In the genomic region with DNA sequence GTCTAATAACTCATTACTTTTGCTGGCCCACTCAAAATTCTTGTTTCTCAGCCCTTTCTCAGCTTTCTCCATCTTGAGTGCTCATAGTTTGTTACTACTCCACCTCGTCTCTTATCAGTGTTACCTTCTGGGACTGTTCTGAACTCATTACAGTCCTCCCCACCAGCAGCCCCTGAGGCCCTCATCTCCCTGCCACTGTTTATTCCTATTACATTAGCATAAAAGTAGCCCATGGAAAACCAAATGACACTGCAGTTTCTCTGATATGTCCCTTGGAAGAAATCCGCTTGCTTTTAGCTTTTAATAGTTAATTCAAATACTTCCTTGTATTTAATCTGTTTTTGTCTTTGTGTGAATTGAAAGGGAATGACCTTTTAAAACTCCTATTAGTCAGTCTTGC, we compare ENCODE assay signal across 1 cellular context.
A peak's percentile ranks its signal among the peaks of the same experiment; 100 is the strongest.
TF ChIP-seq lines count a peak whose summit lies in the region.

No MANE protein-coding gene starts in this region.

TF ChIP-seq in K562, 482 proteins besides CTCF, POLR2A, EP300 and RAD21:
- TF ChIP-seq SMARCE1 (IDR thresholded peaks at IDR 0.05) = peak; percentile 34; the same call in 1 of the 2 replicates
- no peak for TF ChIP-seq RBM22 (IDR thresholded peaks at IDR 0.05; ENCODE audit: low read depth, low read length, poor library complexity, severe bottlenecking)
- no peak for TF ChIP-seq LCOR (CRISPR knock-in tag; IDR thresholded peaks at IDR 0.05)
- TF ChIP-seq, protein P1, sequence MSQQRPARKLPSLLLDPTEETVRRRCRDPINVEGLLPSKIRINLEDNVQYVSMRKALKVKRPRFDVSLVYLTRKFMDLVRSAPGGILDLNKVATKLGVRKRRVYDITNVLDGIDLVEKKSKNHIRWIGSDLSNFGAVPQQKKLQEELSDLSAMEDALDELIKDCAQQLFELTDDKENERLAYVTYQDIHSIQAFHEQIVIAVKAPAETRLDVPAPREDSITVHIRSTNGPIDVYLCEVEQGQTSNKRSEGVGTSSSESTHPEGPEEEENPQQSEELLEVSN (IDR thresholded peaks at IDR 0.05; ENCODE audit: borderline replicate concordance in 1 of 2, extremely low read depth in 1 of 2, insufficient read depth in 1 of 2, insufficient read length in 1 of 2, low read depth in 1 of 2, low read length in 1 of 2, poor library complexity in 1 of 2, severe bottlenecking in 1 of 2) = no peak
- TF ChIP-seq, protein P2, sequence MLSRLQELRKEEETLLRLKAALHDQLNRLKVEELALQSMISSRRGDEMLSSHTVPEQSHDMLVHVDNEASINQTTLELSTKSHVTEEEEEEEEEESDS (CRISPR knock-in tag; IDR thresholded peaks at IDR 0.05) = no peak
- no peak for TF ChIP-seq ARID2 (IDR thresholded peaks at IDR 0.05)
- TF ChIP-seq NFE2 (IDR thresholded peaks at IDR 0.05; ENCODE audit: low read depth) = peak; percentile 74
- peak; percentile 37 for TF ChIP-seq MAFG (tag; conservative IDR thresholded peaks at IDR 0.05)
- peak; percentile 42; the same call in 1 of the 2 replicates for TF ChIP-seq MTA2 (IDR thresholded peaks at IDR 0.05; ENCODE audit: low read depth)
- TF ChIP-seq CCAR2 (IDR thresholded peaks at IDR 0.05; ENCODE audit: low read depth, low read length) = no peak
- peak; percentile 79 for TF ChIP-seq DPF2 (IDR thresholded peaks at IDR 0.05)
- TF ChIP-seq ZNF316 (IDR thresholded peaks at IDR 0.05) = peak; percentile 80
- no peak for TF ChIP-seq MAZ (CRISPR knock-in tag; conservative IDR thresholded peaks at IDR 0.05 in 1 of 2, IDR thresholded peaks at IDR 0.05 in 1 of 2)
- TF ChIP-seq SMARCA4 (IDR thresholded peaks at IDR 0.05) = peak; percentile 68; the same call in 1 of the 2 replicates
- TF ChIP-seq MTA3 (IDR thresholded peaks at IDR 0.05; ENCODE audit: borderline replicate concordance) = 0 out of 2 replicates have a peak, but pooled peaks have one; percentile 33
- no peak for TF ChIP-seq MXI1 (IDR thresholded peaks at IDR 0.05; ENCODE audit: low read depth, low read length)
- no peak for TF ChIP-seq RFX7 (CRISPR knock-in tag; IDR thresholded peaks at IDR 0.05)
- TF ChIP-seq SMAD2 (IDR thresholded peaks at IDR 0.05; ENCODE audit: low read depth, low read length) = no peak
- TF ChIP-seq, protein P3, sequence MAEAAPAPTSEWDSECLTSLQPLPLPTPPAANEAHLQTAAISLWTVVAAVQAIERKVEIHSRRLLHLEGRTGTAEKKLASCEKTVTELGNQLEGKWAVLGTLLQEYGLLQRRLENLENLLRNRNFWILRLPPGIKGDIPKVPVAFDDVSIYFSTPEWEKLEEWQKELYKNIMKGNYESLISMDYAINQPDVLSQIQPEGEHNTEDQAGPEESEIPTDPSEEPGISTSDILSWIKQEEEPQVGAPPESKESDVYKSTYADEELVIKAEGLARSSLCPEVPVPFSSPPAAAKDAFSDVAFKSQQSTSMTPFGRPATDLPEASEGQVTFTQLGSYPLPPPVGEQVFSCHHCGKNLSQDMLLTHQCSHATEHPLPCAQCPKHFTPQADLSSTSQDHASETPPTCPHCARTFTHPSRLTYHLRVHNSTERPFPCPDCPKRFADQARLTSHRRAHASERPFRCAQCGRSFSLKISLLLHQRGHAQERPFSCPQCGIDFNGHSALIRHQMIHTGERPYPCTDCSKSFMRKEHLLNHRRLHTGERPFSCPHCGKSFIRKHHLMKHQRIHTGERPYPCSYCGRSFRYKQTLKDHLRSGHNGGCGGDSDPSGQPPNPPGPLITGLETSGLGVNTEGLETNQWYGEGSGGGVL (CRISPR knock-in tag; IDR thresholded peaks at IDR 0.05) = no peak
- TF ChIP-seq MAFF (IDR thresholded peaks at IDR 0.05; ENCODE audit: low read length) = peak; percentile 18; the same call in 1 of the 2 replicates
- TF ChIP-seq SMARCB1 (IDR thresholded peaks at IDR 0.05; ENCODE audit: insufficient read length, low read depth) = no peak
- no peak for TF ChIP-seq SMAD1 (IDR thresholded peaks at IDR 0.05; ENCODE audit: low read depth, low read length, partially characterized antibody)
- peak; percentile 83 for TF ChIP-seq ARID1B (IDR thresholded peaks at IDR 0.05)
- TF ChIP-seq TAL1 (IDR thresholded peaks at IDR 0.05) = peak; percentile 66
- TF ChIP-seq ZNF263 (CRISPR knock-in tag; IDR thresholded peaks at IDR 0.05; ENCODE audit: borderline replicate concordance) = peak; percentile 89
- TF ChIP-seq PTTG1 (tag; IDR thresholded peaks at IDR 0.05; ENCODE audit: low read depth) = no peak
- peak; percentile 75 for TF ChIP-seq C11orf30 (IDR thresholded peaks at IDR 0.05; ENCODE audit: low read depth)
- no peak for TF ChIP-seq ILK (tag; IDR thresholded peaks at IDR 0.05; ENCODE audit: borderline replicate concordance, low read depth)
- no peak for TF ChIP-seq DIDO1 (tag; IDR thresholded peaks at IDR 0.05; ENCODE audit: low read depth)
- TF ChIP-seq ZNF274 (IDR thresholded peaks at IDR 0.05; ENCODE audit: borderline replicate concordance, low read depth, low read length) = no peak
- TF ChIP-seq KLF1 (tag; IDR thresholded peaks at IDR 0.05) = no peak
- TF ChIP-seq, protein P4, sequence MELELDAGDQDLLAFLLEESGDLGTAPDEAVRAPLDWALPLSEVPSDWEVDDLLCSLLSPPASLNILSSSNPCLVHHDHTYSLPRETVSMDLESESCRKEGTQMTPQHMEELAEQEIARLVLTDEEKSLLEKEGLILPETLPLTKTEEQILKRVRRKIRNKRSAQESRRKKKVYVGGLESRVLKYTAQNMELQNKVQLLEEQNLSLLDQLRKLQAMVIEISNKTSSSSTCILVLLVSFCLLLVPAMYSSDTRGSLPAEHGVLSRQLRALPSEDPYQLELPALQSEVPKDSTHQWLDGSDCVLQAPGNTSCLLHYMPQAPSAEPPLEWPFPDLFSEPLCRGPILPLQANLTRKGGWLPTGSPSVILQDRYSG (tag; conservative IDR thresholded peaks at IDR 0.05; ENCODE audit: low read depth) = no peak
- no peak for TF ChIP-seq PHB (CRISPR knock-in tag; IDR thresholded peaks at IDR 0.05)
- TF ChIP-seq MED1 (CRISPR knock-in tag; IDR thresholded peaks at IDR 0.05; ENCODE audit: borderline replicate concordance) = no peak
- peak; percentile 53 for TF ChIP-seq TEAD4 (IDR thresholded peaks at IDR 0.05; ENCODE audit: low read length)
- no peak for TF ChIP-seq TEAD4 (CRISPR knock-in tag; IDR thresholded peaks at IDR 0.05; ENCODE audit: borderline replicate concordance)
- TF ChIP-seq, protein P5, sequence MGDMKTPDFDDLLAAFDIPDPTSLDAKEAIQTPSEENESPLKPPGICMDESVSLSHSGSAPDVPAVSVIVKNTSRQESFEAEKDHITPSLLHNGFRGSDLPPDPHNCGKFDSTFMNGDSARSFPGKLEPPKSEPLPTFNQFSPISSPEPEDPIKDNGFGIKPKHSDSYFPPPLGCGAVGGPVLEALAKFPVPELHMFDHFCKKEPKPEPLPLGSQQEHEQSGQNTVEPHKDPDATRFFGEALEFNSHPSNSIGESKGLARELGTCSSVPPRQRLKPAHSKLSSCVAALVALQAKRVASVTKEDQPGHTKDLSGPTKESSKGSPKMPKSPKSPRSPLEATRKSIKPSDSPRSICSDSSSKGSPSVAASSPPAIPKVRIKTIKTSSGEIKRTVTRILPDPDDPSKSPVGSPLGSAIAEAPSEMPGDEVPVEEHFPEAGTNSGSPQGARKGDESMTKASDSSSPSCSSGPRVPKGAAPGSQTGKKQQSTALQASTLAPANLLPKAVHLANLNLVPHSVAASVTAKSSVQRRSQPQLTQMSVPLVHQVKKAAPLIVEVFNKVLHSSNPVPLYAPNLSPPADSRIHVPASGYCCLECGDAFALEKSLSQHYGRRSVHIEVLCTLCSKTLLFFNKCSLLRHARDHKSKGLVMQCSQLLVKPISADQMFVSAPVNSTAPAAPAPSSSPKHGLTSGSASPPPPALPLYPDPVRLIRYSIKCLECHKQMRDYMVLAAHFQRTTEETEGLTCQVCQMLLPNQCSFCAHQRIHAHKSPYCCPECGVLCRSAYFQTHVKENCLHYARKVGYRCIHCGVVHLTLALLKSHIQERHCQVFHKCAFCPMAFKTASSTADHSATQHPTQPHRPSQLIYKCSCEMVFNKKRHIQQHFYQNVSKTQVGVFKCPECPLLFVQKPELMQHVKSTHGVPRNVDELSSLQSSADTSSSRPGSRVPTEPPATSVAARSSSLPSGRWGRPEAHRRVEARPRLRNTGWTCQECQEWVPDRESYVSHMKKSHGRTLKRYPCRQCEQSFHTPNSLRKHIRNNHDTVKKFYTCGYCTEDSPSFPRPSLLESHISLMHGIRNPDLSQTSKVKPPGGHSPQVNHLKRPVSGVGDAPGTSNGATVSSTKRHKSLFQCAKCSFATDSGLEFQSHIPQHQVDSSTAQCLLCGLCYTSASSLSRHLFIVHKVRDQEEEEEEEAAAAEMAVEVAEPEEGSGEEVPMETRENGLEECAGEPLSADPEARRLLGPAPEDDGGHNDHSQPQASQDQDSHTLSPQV (IDR thresholded peaks at IDR 0.05) = 0 out of 2 replicates have a peak, but pooled peaks have one; percentile 9
- TF ChIP-seq CBFA2T2 (conservative IDR thresholded peaks at IDR 0.05) = peak; percentile 63
- TF ChIP-seq TCF3 (CRISPR knock-in tag; IDR thresholded peaks at IDR 0.05) = peak; percentile 49
- no peak for TF ChIP-seq ZNF282 (CRISPR knock-in tag; IDR thresholded peaks at IDR 0.05)
- peak; percentile 78 for TF ChIP-seq CBFA2T3 (IDR thresholded peaks at IDR 0.05)
- TF ChIP-seq NCOR1 (IDR thresholded peaks at IDR 0.05) = peak; percentile 52
